Comparison of ENCODE assay signal across 1 cellular context in genomic region chr6:20403080-20403765, GRCh38.
TF ChIP-seq lines count a peak whose summit lies in the region.

No MANE protein-coding gene starts in this region.

TF ChIP-seq in HepG2, 621 proteins besides CTCF, POLR2A, EP300 and RAD21 (continued from another document and continues in another):
- no peak for TF ChIP-seq ZNF142 (CRISPR knock-in tag; IDR thresholded peaks at IDR 0.05)
- no peak; the same call in 1 of the 2 replicates for TF ChIP-seq MEIS1 (CRISPR knock-in tag; IDR thresholded peaks at IDR 0.05; ENCODE audit: borderline replicate concordance)
- TF ChIP-seq ZNF629 (CRISPR knock-in tag; conservative IDR thresholded peaks at IDR 0.05) = no peak
- TF ChIP-seq ZNF83 (CRISPR knock-in tag; IDR thresholded peaks at IDR 0.05; ENCODE audit: borderline replicate concordance) = no peak
- TF ChIP-seq PAX8 (CRISPR knock-in tag; IDR thresholded peaks at IDR 0.05; ENCODE audit: borderline replicate concordance) = no peak
- no peak for TF ChIP-seq XBP1 (CRISPR knock-in tag; IDR thresholded peaks at IDR 0.05)
- peak; percentile 67 for TF ChIP-seq NFYC (CRISPR knock-in tag; IDR thresholded peaks at IDR 0.05)
- peak; percentile 55; the same call in 1 of the 2 replicates for TF ChIP-seq PAXIP1 (CRISPR knock-in tag; conservative IDR thresholded peaks at IDR 0.05)
- TF ChIP-seq RELA (CRISPR knock-in tag; IDR thresholded peaks at IDR 0.05) = no peak
- no peak for TF ChIP-seq HOXA7 (CRISPR knock-in tag; IDR thresholded peaks at IDR 0.05)
- 0 out of 2 replicates have a peak, but pooled peaks have one; percentile 20 for TF ChIP-seq MLX (CRISPR knock-in tag; IDR thresholded peaks at IDR 0.05)
- TF ChIP-seq, protein P1, sequence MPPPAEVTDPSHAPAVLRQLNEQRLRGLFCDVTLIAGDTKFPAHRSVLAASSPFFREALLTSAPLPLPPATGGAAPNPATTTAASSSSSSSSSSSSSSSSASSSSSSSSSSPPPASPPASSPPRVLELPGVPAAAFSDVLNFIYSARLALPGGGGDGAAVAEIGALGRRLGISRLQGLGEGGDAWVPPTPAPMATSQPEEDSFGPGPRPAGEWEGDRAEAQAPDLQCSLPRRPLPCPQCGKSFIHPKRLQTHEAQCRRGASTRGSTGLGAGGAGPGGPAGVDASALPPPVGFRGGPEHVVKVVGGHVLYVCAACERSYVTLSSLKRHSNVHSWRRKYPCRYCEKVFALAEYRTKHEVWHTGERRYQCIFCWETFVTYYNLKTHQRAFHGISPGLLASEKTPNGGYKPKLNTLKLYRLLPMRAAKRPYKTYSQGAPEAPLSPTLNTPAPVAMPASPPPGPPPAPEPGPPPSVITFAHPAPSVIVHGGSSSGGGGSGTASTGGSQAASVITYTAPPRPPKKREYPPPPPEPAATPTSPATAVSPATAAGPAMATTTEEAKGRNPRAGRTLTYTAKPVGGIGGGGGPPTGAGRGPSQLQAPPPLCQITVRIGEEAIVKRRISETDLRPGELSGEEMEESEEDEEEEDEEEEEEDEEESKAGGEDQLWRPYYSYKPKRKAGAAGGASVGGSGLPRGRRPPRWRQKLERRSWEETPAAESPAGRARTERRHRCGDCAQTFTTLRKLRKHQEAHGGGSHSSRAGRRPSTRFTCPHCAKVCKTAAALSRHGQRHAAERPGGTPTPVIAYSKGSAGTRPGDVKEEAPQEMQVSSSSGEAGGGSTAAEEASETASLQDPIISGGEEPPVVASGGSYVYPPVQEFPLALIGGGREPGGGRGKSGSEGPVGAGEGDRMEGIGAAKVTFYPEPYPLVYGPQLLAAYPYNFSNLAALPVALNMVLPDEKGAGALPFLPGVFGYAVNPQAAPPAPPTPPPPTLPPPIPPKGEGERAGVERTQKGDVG (CRISPR knock-in tag; IDR thresholded peaks at IDR 0.05; ENCODE audit: borderline replicate concordance) = no peak
- TF ChIP-seq RARG (CRISPR knock-in tag; IDR thresholded peaks at IDR 0.05; ENCODE audit: low read depth) = no peak
- TF ChIP-seq HMGXB4 (CRISPR knock-in tag; IDR thresholded peaks at IDR 0.05; ENCODE audit: borderline replicate concordance in 1 of 2, low read depth in 1 of 2) = peak in 1 of 2 experiments; percentile 51; a peak in 2 of 4 replicates
- no peak for TF ChIP-seq PHB2 (IDR thresholded peaks at IDR 0.05; ENCODE audit: partially characterized antibody)
- no peak for TF ChIP-seq ZNF329 (CRISPR knock-in tag; IDR thresholded peaks at IDR 0.05; ENCODE audit: low read depth)
- TF ChIP-seq, protein P2, sequence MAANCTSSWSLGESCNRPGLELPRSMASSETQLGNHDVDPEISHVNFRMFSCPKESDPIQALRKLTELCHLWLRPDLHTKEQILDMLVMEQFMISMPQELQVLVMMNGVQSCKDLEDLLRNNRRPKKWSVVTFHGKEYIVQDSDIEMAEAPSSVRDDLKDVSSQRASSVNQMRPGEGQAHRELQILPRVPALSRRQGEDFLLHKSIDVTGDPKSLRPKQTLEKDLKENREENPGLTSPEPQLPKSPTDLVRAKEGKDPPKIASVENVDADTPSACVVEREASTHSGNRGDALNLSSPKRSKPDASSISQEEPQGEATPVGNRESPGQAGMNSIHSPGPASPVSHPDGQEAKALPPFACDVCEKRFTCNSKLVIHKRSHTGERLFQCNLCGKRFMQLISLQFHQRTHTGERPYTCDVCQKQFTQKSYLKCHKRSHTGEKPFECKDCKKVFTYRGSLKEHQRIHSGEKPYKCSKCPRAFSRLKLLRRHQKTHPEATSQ (CRISPR knock-in tag; IDR thresholded peaks at IDR 0.05; ENCODE audit: borderline replicate concordance) = no peak
- TF ChIP-seq, protein P3, sequence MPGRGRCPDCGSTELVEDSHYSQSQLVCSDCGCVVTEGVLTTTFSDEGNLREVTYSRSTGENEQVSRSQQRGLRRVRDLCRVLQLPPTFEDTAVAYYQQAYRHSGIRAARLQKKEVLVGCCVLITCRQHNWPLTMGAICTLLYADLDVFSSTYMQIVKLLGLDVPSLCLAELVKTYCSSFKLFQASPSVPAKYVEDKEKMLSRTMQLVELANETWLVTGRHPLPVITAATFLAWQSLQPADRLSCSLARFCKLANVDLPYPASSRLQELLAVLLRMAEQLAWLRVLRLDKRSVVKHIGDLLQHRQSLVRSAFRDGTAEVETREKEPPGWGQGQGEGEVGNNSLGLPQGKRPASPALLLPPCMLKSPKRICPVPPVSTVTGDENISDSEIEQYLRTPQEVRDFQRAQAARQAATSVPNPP (CRISPR knock-in tag; IDR thresholded peaks at IDR 0.05) = no peak
- no peak for TF ChIP-seq ZMYM2 (CRISPR knock-in tag; IDR thresholded peaks at IDR 0.05)
- no peak for TF ChIP-seq ZFP62 (CRISPR knock-in tag; IDR thresholded peaks at IDR 0.05)
- TF ChIP-seq, protein P4, sequence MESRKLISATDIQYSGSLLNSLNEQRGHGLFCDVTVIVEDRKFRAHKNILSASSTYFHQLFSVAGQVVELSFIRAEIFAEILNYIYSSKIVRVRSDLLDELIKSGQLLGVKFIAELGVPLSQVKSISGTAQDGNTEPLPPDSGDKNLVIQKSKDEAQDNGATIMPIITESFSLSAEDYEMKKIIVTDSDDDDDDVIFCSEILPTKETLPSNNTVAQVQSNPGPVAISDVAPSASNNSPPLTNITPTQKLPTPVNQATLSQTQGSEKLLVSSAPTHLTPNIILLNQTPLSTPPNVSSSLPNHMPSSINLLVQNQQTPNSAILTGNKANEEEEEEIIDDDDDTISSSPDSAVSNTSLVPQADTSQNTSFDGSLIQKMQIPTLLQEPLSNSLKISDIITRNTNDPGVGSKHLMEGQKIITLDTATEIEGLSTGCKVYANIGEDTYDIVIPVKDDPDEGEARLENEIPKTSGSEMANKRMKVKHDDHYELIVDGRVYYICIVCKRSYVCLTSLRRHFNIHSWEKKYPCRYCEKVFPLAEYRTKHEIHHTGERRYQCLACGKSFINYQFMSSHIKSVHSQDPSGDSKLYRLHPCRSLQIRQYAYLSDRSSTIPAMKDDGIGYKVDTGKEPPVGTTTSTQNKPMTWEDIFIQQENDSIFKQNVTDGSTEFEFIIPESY (CRISPR knock-in tag; IDR thresholded peaks at IDR 0.05) = peak; percentile 29; the same call in 1 of the 2 replicates
- TF ChIP-seq ERF (CRISPR knock-in tag; IDR thresholded peaks at IDR 0.05) = peak; percentile 74; the same call in 1 of the 2 replicates
- TF ChIP-seq, protein P5, sequence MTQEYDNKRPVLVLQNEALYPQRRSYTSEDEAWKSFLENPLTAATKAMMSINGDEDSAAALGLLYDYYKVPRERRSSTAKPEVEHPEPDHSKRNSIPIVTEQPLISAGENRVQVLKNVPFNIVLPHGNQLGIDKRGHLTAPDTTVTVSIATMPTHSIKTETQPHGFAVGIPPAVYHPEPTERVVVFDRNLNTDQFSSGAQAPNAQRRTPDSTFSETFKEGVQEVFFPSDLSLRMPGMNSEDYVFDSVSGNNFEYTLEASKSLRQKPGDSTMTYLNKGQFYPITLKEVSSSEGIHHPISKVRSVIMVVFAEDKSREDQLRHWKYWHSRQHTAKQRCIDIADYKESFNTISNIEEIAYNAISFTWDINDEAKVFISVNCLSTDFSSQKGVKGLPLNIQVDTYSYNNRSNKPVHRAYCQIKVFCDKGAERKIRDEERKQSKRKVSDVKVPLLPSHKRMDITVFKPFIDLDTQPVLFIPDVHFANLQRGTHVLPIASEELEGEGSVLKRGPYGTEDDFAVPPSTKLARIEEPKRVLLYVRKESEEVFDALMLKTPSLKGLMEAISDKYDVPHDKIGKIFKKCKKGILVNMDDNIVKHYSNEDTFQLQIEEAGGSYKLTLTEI (CRISPR knock-in tag; conservative IDR thresholded peaks at IDR 0.05) = no peak
- TF ChIP-seq ZNF576 (CRISPR knock-in tag; IDR thresholded peaks at IDR 0.05) = no peak
- TF ChIP-seq GTF2F1 (IDR thresholded peaks at IDR 0.05; ENCODE audit: low read length) = no peak
- no peak for TF ChIP-seq TRIM24 (CRISPR knock-in tag; IDR thresholded peaks at IDR 0.05)
- TF ChIP-seq WIZ (CRISPR knock-in tag; IDR thresholded peaks at IDR 0.05) = no peak
- no peak for TF ChIP-seq AHR (CRISPR knock-in tag; IDR thresholded peaks at IDR 0.05)
- peak; percentile 81 for TF ChIP-seq KLF9 (CRISPR knock-in tag; IDR thresholded peaks at IDR 0.05; ENCODE audit: low read depth)
